In the genomic region with DNA sequence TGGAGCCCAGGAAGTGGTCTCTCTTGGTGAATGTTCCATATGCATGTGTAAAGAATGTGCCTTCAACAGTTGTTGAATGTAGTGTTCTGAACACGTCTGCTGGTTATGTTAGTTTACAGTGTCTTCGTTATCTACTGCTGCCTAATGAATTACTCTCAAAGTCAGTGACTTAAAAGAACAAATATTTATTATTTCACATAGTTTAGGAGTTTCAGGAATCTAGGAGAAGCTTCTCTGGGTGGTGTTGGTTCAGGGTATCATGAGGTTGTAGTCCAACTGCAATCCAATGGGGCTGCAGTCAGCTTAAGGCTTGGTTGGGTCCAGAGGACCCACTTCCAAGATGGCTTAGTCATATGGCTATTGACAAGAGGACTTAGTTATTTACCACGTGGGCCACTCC, we compare ENCODE assay signal across 32 cellular contexts. TPM values are rescaled to one million over a fixed set of nuclear protein-coding genes. Genes with fewer than 3 reads are reported as not detected.
"Had no signal": no experiment of that assay in that cellular context is flagged by ENCODE, and none has a peak within 500 bp of the region (broad histone marks: within the 10 kb centered on the region; RNA-seq: fewer than 3 reads in every experiment).

No MANE protein-coding gene starts in this region.

- DNase-seq: activated B cell treated with CpG ODN at 0.5 μM for 24 hours; activated CD4-positive, alpha-beta memory T cell treated with anti-CD3 and anti-CD28 coated beads, Interleukin-2, amount 10 ng/mL, durations not matched to agents 7 days and 5 days; activated CD4-positive, alpha-beta T cell treated with anti-CD3 and anti-CD28 coated beads for 4 hours; activated CD4-positive, alpha-beta T cell treated with anti-CD3 and anti-CD28 coated beads, Interleukin-2, amount 10 ng/mL, durations not matched to agents 24 days and 14 days; activated CD4-positive, alpha-beta T cell treated with anti-CD3 and anti-CD28 coated beads, Interleukin-2, amount 50 U/mL, for 1 hour; activated CD4-positive, alpha-beta T cell treated with anti-CD3 and anti-CD28 coated beads, Interleukin-2, amount 50 U/mL, for 48 hours; activated CD4-positive, CD25-positive, alpha-beta regulatory T cell treated with anti-CD3 and anti-CD28 coated beads, Interleukin-2, amount 50 U/mL, for 72 hours; activated CD8-positive, alpha-beta memory T cell treated with anti-CD3 and anti-CD28 coated beads, Interleukin-2, amount 50 U/mL, for 48 hours; activated CD8-positive, alpha-beta T cell treated with anti-CD3 and anti-CD28 coated beads, Interleukin-2, amount 10 ng/mL, durations not matched to agents 7 days and 5 days; activated effector memory CD4-positive, alpha-beta T cell treated with Interleukin-2 at 50 U/mL for 16 hours; activated gamma-delta T cell; activated naive CD4-positive, alpha-beta T cell treated with anti-CD3 and anti-CD28 coated beads, Interleukin-2, amount 10 ng/mL, durations not matched to agents 7 days and 5 days; activated naive CD4-positive, alpha-beta T cell treated with Interleukin-2 at 50 U/mL for 16 hours; activated naive CD8-positive, alpha-beta T cell treated with anti-CD3 and anti-CD28 coated beads, Interleukin-2, amount 10 ng/mL, durations not matched to agents 7 days and 5 days; activated naive CD8-positive, alpha-beta T cell treated with anti-CD3 and anti-CD28 coated beads, Interleukin-2, amount 50 U/mL, for 24 hours; activated T-cell treated with anti-CD3 and anti-CD28 coated beads, Interleukin-2, amount 50 U/mL, for 24 hours; activated T-cell treated with anti-CD3 and anti-CD28 coated beads, Interleukin-2, amount 50 U/mL, for 48 hours; amniotic stem cell; aorta; body of pancreas; brain microvascular endothelial cell; central memory CD4-positive, alpha-beta T cell; T-helper 1 cell; T-helper 2 cell; T-helper 9 cell had no signal

- H3K27me3 ChIP-seq: body of pancreas, brain microvascular endothelial cell, breast epithelium had no signal

- H3K9me3 Mint-ChIP-seq: activated CD4-positive, alpha-beta memory T cell treated with anti-CD3 and anti-CD28 coated beads, Interleukin-2, amount 10 ng/mL, durations not matched to agents 7 days and 5 days; activated CD4-positive, alpha-beta T cell treated with anti-CD3 and anti-CD28 coated beads, Interleukin-2, amount 10 ng/mL, durations not matched to agents 24 days and 14 days; activated naive CD8-positive, alpha-beta T cell treated with anti-CD3 and anti-CD28 coated beads, Interleukin-2, amount 50 U/mL, for 24 hours; activated T-helper 2 cell treated with anti-CD3 and anti-CD28 coated beads, Interferon-gamma antibody, Interleukin-2, Interleukin-4, amounts not matched to agents 10 μg/mL and 5 μg/mL and 100 μg/mL, durations not matched to agents 14 hours and 24 hours and 36 hours; T-helper 1 cell treated with Interleukin-12 subunit alpha and Interleukin-12 subunit beta and Interleukin-4 antibody, amounts not matched to agents 30 μg/mL and 1 μg/mL, for 36 hours; T-helper 2 cell treated with Interferon-gamma antibody and Interleukin-4, amounts not matched to agents 5 μg/mL and 100 μg/mL, for 36 hours had no signal

- ATAC-seq: activated CD8-positive, alpha-beta T cell treated with anti-CD3 and anti-CD28 coated beads, Interleukin-2, amount 10 ng/mL, durations not matched to agents 7 days and 5 days; activated naive CD8-positive, alpha-beta T cell treated with anti-CD3 and anti-CD28 coated beads, Interleukin-2, amount 50 U/mL, for 24 hours; body of pancreas had no signal

- H3K4me3 Mint-ChIP-seq: activated B cell treated with CpG ODN at 0.5 μM for 24 hours; activated CD4-positive, alpha-beta memory T cell treated with anti-CD3 and anti-CD28 coated beads, Interleukin-2, amount 10 ng/mL, durations not matched to agents 7 days and 5 days; activated CD4-positive, alpha-beta T cell treated with anti-CD3 and anti-CD28 coated beads, Interleukin-2, amount 10 ng/mL, durations not matched to agents 24 days and 14 days; activated CD8-positive, alpha-beta T cell treated with anti-CD3 and anti-CD28 coated beads, Interleukin-2, amount 10 ng/mL, durations not matched to agents 7 days and 5 days; activated naive CD4-positive, alpha-beta T cell treated with anti-CD3 and anti-CD28 coated beads, Interleukin-2, amount 10 ng/mL, durations not matched to agents 7 days and 5 days; activated naive CD4-positive, alpha-beta T cell treated with anti-CD3 and anti-CD28 coated beads, Interleukin-2, amount 50 U/mL, for 24 hours; activated naive CD8-positive, alpha-beta T cell; activated naive CD8-positive, alpha-beta T cell treated with anti-CD3 and anti-CD28 coated beads, Interleukin-2, amount 10 ng/mL, durations not matched to agents 7 days and 5 days; activated naive CD8-positive, alpha-beta T cell treated with anti-CD3 and anti-CD28 coated beads, Interleukin-2, amount 50 U/mL, for 24 hours; activated T-cell treated with anti-CD3 and anti-CD28 coated beads, Interleukin-2, amount 50 U/mL, for 24 hours; T-helper 1 cell treated with Interleukin-12 subunit alpha and Interleukin-12 subunit beta and Interleukin-4 antibody, amounts not matched to agents 30 μg/mL and 1 μg/mL, for 36 hours; T-helper 2 cell treated with Interferon-gamma antibody and Interleukin-4, amounts not matched to agents 5 μg/mL and 100 μg/mL, for 36 hours had no signal

- H3K4me3 ChIP-seq: body of pancreas, breast epithelium had no signal

- H3K9me3 ChIP-seq: body of pancreas had no signal

- H3K27ac ChIP-seq: body of pancreas, brain microvascular endothelial cell, breast epithelium, VCaP had no signal

- H3K4me1 ChIP-seq: body of pancreas, breast epithelium had no signal

- H3K36me3 ChIP-seq: brain microvascular endothelial cell, breast epithelium had no signal

- H3K27me3 Mint-ChIP-seq: activated B cell treated with CpG ODN at 0.5 μM for 24 hours; activated CD4-positive, alpha-beta memory T cell treated with anti-CD3 and anti-CD28 coated beads, Interleukin-2, amount 10 ng/mL, durations not matched to agents 7 days and 5 days; activated CD4-positive, alpha-beta T cell treated with anti-CD3 and anti-CD28 coated beads, Interleukin-2, amount 10 ng/mL, durations not matched to agents 24 days and 14 days; activated naive CD4-positive, alpha-beta T cell treated with anti-CD3 and anti-CD28 coated beads, Interleukin-2, amount 10 ng/mL, durations not matched to agents 7 days and 5 days; activated naive CD4-positive, alpha-beta T cell treated with anti-CD3 and anti-CD28 coated beads, Interleukin-2, amount 50 U/mL, for 24 hours; activated naive CD8-positive, alpha-beta T cell; activated naive CD8-positive, alpha-beta T cell treated with anti-CD3 and anti-CD28 coated beads, Interleukin-2, amount 10 ng/mL, durations not matched to agents 7 days and 5 days; activated naive CD8-positive, alpha-beta T cell treated with anti-CD3 and anti-CD28 coated beads, Interleukin-2, amount 50 U/mL, for 24 hours; activated T-cell treated with anti-CD3 and anti-CD28 coated beads, Interleukin-2, amount 50 U/mL, for 24 hours had no signal

- H3K27ac Mint-ChIP-seq: activated B cell treated with CpG ODN at 0.5 μM for 24 hours; activated CD4-positive, alpha-beta memory T cell treated with anti-CD3 and anti-CD28 coated beads, Interleukin-2, amount 10 ng/mL, durations not matched to agents 7 days and 5 days; activated CD4-positive, alpha-beta T cell treated with anti-CD3 and anti-CD28 coated beads, Interleukin-2, amount 10 ng/mL, durations not matched to agents 24 days and 14 days; activated CD8-positive, alpha-beta T cell treated with anti-CD3 and anti-CD28 coated beads, Interleukin-2, amount 10 ng/mL, durations not matched to agents 7 days and 5 days; activated naive CD4-positive, alpha-beta T cell treated with anti-CD3 and anti-CD28 coated beads, Interleukin-2, amount 10 ng/mL, durations not matched to agents 7 days and 5 days; activated naive CD4-positive, alpha-beta T cell treated with anti-CD3 and anti-CD28 coated beads, Interleukin-2, amount 50 U/mL, for 24 hours; activated naive CD8-positive, alpha-beta T cell; activated naive CD8-positive, alpha-beta T cell treated with anti-CD3 and anti-CD28 coated beads, Interleukin-2, amount 10 ng/mL, durations not matched to agents 7 days and 5 days; activated naive CD8-positive, alpha-beta T cell treated with anti-CD3 and anti-CD28 coated beads, Interleukin-2, amount 50 U/mL, for 24 hours; activated T-cell treated with anti-CD3 and anti-CD28 coated beads, Interleukin-2, amount 50 U/mL, for 24 hours; activated T-helper 2 cell treated with anti-CD3 and anti-CD28 coated beads, Interferon-gamma antibody, Interleukin-2, Interleukin-4, amounts not matched to agents 10 μg/mL and 5 μg/mL and 100 μg/mL, durations not matched to agents 14 hours and 24 hours and 36 hours; T-helper 1 cell treated with Interleukin-12 subunit alpha and Interleukin-12 subunit beta and Interleukin-4 antibody, amounts not matched to agents 30 μg/mL and 1 μg/mL, for 36 hours; T-helper 2 cell treated with Interferon-gamma antibody and Interleukin-4, amounts not matched to agents 5 μg/mL and 100 μg/mL, for 36 hours had no signal

- H3K36me3 Mint-ChIP-seq: activated naive CD4-positive, alpha-beta T cell treated with anti-CD3 and anti-CD28 coated beads, Interleukin-2, amount 10 ng/mL, durations not matched to agents 7 days and 5 days; activated naive CD8-positive, alpha-beta T cell; activated naive CD8-positive, alpha-beta T cell treated with anti-CD3 and anti-CD28 coated beads, Interleukin-2, amount 10 ng/mL, durations not matched to agents 7 days and 5 days had no signal

- H3K4me1 Mint-ChIP-seq: activated B cell treated with CpG ODN at 0.5 μM for 24 hours; activated CD4-positive, alpha-beta memory T cell treated with anti-CD3 and anti-CD28 coated beads, Interleukin-2, amount 10 ng/mL, durations not matched to agents 7 days and 5 days; activated CD4-positive, alpha-beta T cell treated with anti-CD3 and anti-CD28 coated beads, Interleukin-2, amount 10 ng/mL, durations not matched to agents 24 days and 14 days; activated naive CD4-positive, alpha-beta T cell treated with anti-CD3 and anti-CD28 coated beads, Interleukin-2, amount 10 ng/mL, durations not matched to agents 7 days and 5 days; activated naive CD4-positive, alpha-beta T cell treated with anti-CD3 and anti-CD28 coated beads, Interleukin-2, amount 50 U/mL, for 24 hours; activated naive CD8-positive, alpha-beta T cell treated with anti-CD3 and anti-CD28 coated beads, Interleukin-2, amount 10 ng/mL, durations not matched to agents 7 days and 5 days; activated naive CD8-positive, alpha-beta T cell treated with anti-CD3 and anti-CD28 coated beads, Interleukin-2, amount 50 U/mL, for 24 hours had no signal

RNA-seq across cellular contexts. Expression of a gene that starts 36.6 kb away (rescaled TPM):
- total RNA-seq: activated B cell treated with CpG ODN at 0.5 μM for 24 hours had no signal
